ENCODE assay signal across 8 cellular contexts in genomic region chr1:150561830-150562367, GRCh38. TPM values are rescaled to one million over a fixed set of nuclear protein-coding genes. Genes with fewer than 3 reads are reported as not detected.
DNase-seq lines count a peak whose midpoint lies in the region; ATAC-seq and TF ChIP-seq lines count a peak whose summit lies in the region.

No MANE protein-coding gene starts in this region.

- peaks cover 28% of the 10 kb centered on the region for H3K4me1 ChIP-seq in ectodermal cell (ENCODE audit: control insufficient read depth, insufficient read depth, low read length)

- ATAC-seq in GM18499 (IDR thresholded peaks at IDR 0.05; ENCODE audit: insufficient read depth, unreplicated experiment) (peak; percentile 29), HG03095 (IDR thresholded peaks at IDR 0.05; ENCODE audit: unreplicated experiment) (peak; percentile 39)

- H3K27ac ChIP-seq in 22Rv1 = peak overlapping the region; percentile 100
- H3K27ac ChIP-seq in ectodermal cell (ENCODE audit: insufficient read depth, low read depth, low read length, poor library complexity, severe bottlenecking) = peak overlapping the region; percentile 98

- TF ChIP-seq CTCF in 22Rv1 (IDR thresholded peaks at IDR 0.05) = no peak

- DNase-seq in NCI-H69 (lab: John Stamatoyannopoulos, UW) (peak; percentile 92), lung microvascular endothelial cell (ENCODE audit: low read depth in 2 of 2) (peak; percentile 93 to 94)
- peak; percentile 63 to 71 for DNase-seq in activated CD8-positive, alpha-beta memory T cell treated with anti-CD3 and anti-CD28 coated beads for 1 hour (ENCODE audit: extremely low read depth in 1 of 2, low read depth in 1 of 2)
- DNase-seq in stimulated activated CD4-positive, alpha-beta T cell treated with anti-CD3 and anti-CD28 coated beads, TNF-alpha, amount 100 ng/mL, for 4 hours (ENCODE audit: low read depth in 3 of 3) = peak; percentile 74 to 85 (median 84)

- no peaks in the 10 kb centered on the region for H3K9me3 ChIP-seq in ectodermal cell (ENCODE audit: control insufficient read depth, low read length)

- H3K36me3 ChIP-seq in ectodermal cell (ENCODE audit: control insufficient read depth, insufficient read depth, low read length) = no peaks in the 10 kb centered on the region

- H3K27me3 ChIP-seq in ectodermal cell (ENCODE audit: control insufficient read depth, insufficient read depth, low read length, poor library complexity, severe bottlenecking) = no peaks in the 10 kb centered on the region

- peak overlapping the region; percentile 46 for H3K4me3 ChIP-seq in ectodermal cell (ENCODE audit: insufficient read depth, low read depth, low read length)

- WGBS in ectodermal cell, 2 experiments = 1% methylated on average over 20 of the region's 20 CpGs

RNA-seq across cellular contexts. Expression of gene ADAMTSL4, which starts 12.7 kb away (rescaled TPM):
- 0.37 TPM for polyA plus RNA-seq in ectodermal cell (2013, experiment 1 of 4)
- polyA plus RNA-seq in ectodermal cell (2013, experiment 2 of 4) = 0.75 TPM
- polyA plus RNA-seq in ectodermal cell (2013, experiment 3 of 4) = 0.64 TPM
- 0.57 TPM for polyA plus RNA-seq in ectodermal cell (2013, experiment 4 of 4)
- total RNA-seq in lung microvascular endothelial cell = 0.20 and 0.22 TPM in 2 replicates

RNA-seq across cellular contexts. Expression of gene MCL1, which starts 17.5 kb away (rescaled TPM):
- 165 TPM for polyA plus RNA-seq in ectodermal cell (2013, experiment 1 of 4)
- 171 TPM for polyA plus RNA-seq in ectodermal cell (2013, experiment 2 of 4)
- polyA plus RNA-seq in ectodermal cell (2013, experiment 3 of 4) = 114 TPM
- 126 TPM for polyA plus RNA-seq in ectodermal cell (2013, experiment 4 of 4)
- total RNA-seq in lung microvascular endothelial cell = 114 and 208 TPM in 2 replicates

RNA-seq across cellular contexts. Expression of gene FALEC, which starts 46.3 kb away (rescaled TPM):
- 1.2 TPM for polyA plus RNA-seq in ectodermal cell (2013, experiment 1 of 4)
- polyA plus RNA-seq in ectodermal cell (2013, experiment 2 of 4) = 1.5 TPM
- 1.2 TPM for polyA plus RNA-seq in ectodermal cell (2013, experiment 3 of 4)
- polyA plus RNA-seq in ectodermal cell (2013, experiment 4 of 4) = 0.65 TPM
- not detected in 2 replicates for total RNA-seq in lung microvascular endothelial cell

RNA-seq across cellular contexts. Expression of gene ECM1, which starts 54.0 kb away (rescaled TPM):
- 1.7 TPM for polyA plus RNA-seq in ectodermal cell (2013, experiment 1 of 4)
- 1.9 TPM for polyA plus RNA-seq in ectodermal cell (2013, experiment 2 of 4)
- polyA plus RNA-seq in ectodermal cell (2013, experiment 3 of 4) = 2.3 TPM
- 3.2 TPM for polyA plus RNA-seq in ectodermal cell (2013, experiment 4 of 4)
- under 0.01 TPM in 2 replicates for total RNA-seq in lung microvascular endothelial cell

Comparison
In these comparisons a context has a peak if more than half of its experiments do, and no peak if none do; other contexts are left out.
1. Peak in every context shown above with its lines: DNase-seq, ATAC-seq, H3K4me3 ChIP-seq and H3K27ac ChIP-seq.